In genomic region chr11:13287026-13287425, GRCh38 we compare ENCODE assay signal across 18 cellular contexts. TPM values are rescaled to one million over a fixed set of nuclear protein-coding genes. Genes with fewer than 3 reads are reported as not detected.
DNase-seq lines count a peak whose midpoint lies in the region; ATAC-seq, FAIRE-seq and TF ChIP-seq lines count a peak whose summit lies in the region.
"Had no signal": no experiment of that assay in that cellular context is flagged by ENCODE, and none has a peak within 500 bp of the region (broad histone marks: within the 10 kb centered on the region; RNA-seq: fewer than 3 reads in every experiment).

No MANE protein-coding gene starts in this region.

- peaks cover 39% of the 10 kb centered on the region for H3K36me3 Mint-ChIP-seq in activated CD8-positive, alpha-beta memory T cell treated with anti-CD3 and anti-CD28 coated beads, Interleukin-2, amount 10 ng/mL, durations not matched to agents 7 days and 5 days
- H3K36me3 Mint-ChIP-seq: brain had no signal

- in situ Hi-C loops in K562 (cut with MboI), result no loop called here

- H2AFZ ChIP-seq in K562 (ENCODE audit: low read depth, low read length), result no peak overlapping the region

- peak; percentile 85 for ATAC-seq in activated CD8-positive, alpha-beta memory T cell treated with anti-CD3 and anti-CD28 coated beads, Interleukin-2, amount 10 ng/mL, durations not matched to agents 7 days and 5 days
- ATAC-seq in K562 (no peak), HG02642 (IDR thresholded peaks at IDR 0.05; ENCODE audit: poor library complexity, unreplicated experiment) (no peak), HG02678 (IDR thresholded peaks at IDR 0.05; ENCODE audit: unreplicated experiment) (no peak)

- CTCF ChIA-PET in activated CD8-positive, alpha-beta memory T cell treated with anti-CD3 and anti-CD28 coated beads, Interleukin-2, amount 10 ng/mL, durations not matched to agents 7 days and 5 days (lab: Charles Lee), result interaction anchor here (1.3 to 7.4 kb wide), 6 partner anchors 8 to 50 kb away, joined by 3 to 63 read pairs (median 8); no protein-coding TSS in a partner anchor
- CTCF ChIA-PET in K562 (lab: Yijun Ruan, JAX; ENCODE audit: low intra/inter-chr PET ratio), result no interaction called here

- no peaks in the 10 kb centered on the region for H3K9me3 Mint-ChIP-seq in activated CD8-positive, alpha-beta memory T cell treated with anti-CD3 and anti-CD28 coated beads, Interleukin-2, amount 10 ng/mL, durations not matched to agents 7 days and 5 days (ENCODE audit: low read depth)
- H3K9me3 Mint-ChIP-seq: brain had no signal

- no peak overlapping the region for H3K27ac ChIP-seq in K562 (ENCODE audit: extremely low read depth, low read depth, low read length)
- H3K27ac ChIP-seq: HL-60, ovary had no signal

- H3K9me3 ChIP-seq in K562 (replicated peaks; ENCODE audit: control insufficient read depth, insufficient read depth, low read depth, low read length), result no peaks in the 10 kb centered on the region
- H3K9me3 ChIP-seq: ovary, SK-N-SH had no signal

- peaks cover 0 to 3% of the 10 kb centered on the region in 2 experiments; a peak in 2 of 5 replicates for H3K27me3 ChIP-seq in K562 (ENCODE audit: control insufficient read depth in 2 of 2, insufficient read depth in 2 of 2, low read length in 2 of 2)
- H3K27me3 ChIP-seq: ovary had no signal

- H3K4me3 Mint-ChIP-seq in activated CD8-positive, alpha-beta memory T cell treated with anti-CD3 and anti-CD28 coated beads, Interleukin-2, amount 10 ng/mL, durations not matched to agents 7 days and 5 days, result peak overlapping the region; percentile 29
- H3K4me3 Mint-ChIP-seq: brain had no signal

- BruUV-seq in K562 (replicated peaks; lab: Mats Ljungman, UMichigan), result no TSS peak

- H3K4me2 ChIP-seq in K562 (ENCODE audit: insufficient read depth, low read length), result no peak overlapping the region
- H3K4me2 ChIP-seq: smooth muscle cell had no signal

- TF ChIP-seq EP300 in K562 (IDR thresholded peaks at IDR 0.05; ENCODE audit: low read length), result no peak

- no peaks in the 10 kb centered on the region for H3K9me1 ChIP-seq in K562 (ENCODE audit: control insufficient read depth, insufficient read depth, low read length)

- H3K27ac Mint-ChIP-seq in activated CD8-positive, alpha-beta memory T cell treated with anti-CD3 and anti-CD28 coated beads, Interleukin-2, amount 10 ng/mL, durations not matched to agents 7 days and 5 days, result peak overlapping the region; percentile 82
- H3K27ac Mint-ChIP-seq: brain had no signal

- no peak overlapping the region for H3K9ac ChIP-seq in K562 (ENCODE audit: insufficient read depth in 1 of 2, low read depth in 2 of 2, low read length in 2 of 2)
- H3K9ac ChIP-seq: SK-N-SH had no signal

- intact Hi-C loops in K562 (cut with micrococcal nuclease), result no loop called here

- no peak for FAIRE-seq in K562 (lab: Jason Lieb, UNC)
- FAIRE-seq: D721Med had no signal

- no peak for TF ChIP-seq POLR2A in K562 (conservative IDR thresholded peaks at IDR 0.05)

- POLR2A ChIA-PET in K562 (lab: Yijun Ruan, JAX), result interaction anchor here (0.7 kb wide), 1 partner anchor 628 kb away, joined by 3 read pairs; no protein-coding TSS in a partner anchor

- H3K4me1 Mint-ChIP-seq in activated CD8-positive, alpha-beta memory T cell treated with anti-CD3 and anti-CD28 coated beads, Interleukin-2, amount 10 ng/mL, durations not matched to agents 7 days and 5 days, result peaks cover 93% of the 10 kb centered on the region

- H4K20me1 ChIP-seq in K562 (replicated peaks; ENCODE audit: control insufficient read depth, insufficient read depth, low read length), result no peaks in the 10 kb centered on the region; the same call in 1 of the 2 replicates

- no peak for TF ChIP-seq CTCF in K562 (IDR thresholded peaks at IDR 0.05 in 2 of 3, conservative IDR thresholded peaks at IDR 0.05 in 1 of 3; ENCODE audit: insufficient read depth in 2 of 3, low read depth in 1 of 3, low read length in 3 of 3)

- WGBS in K562 (ENCODE audit: insufficient coverage, low coverage, missing lambda C conversion rate), result 0% methylated on average over 3 of the region's 3 CpGs

- H3K4me3 ChIP-seq in K562, result no peak overlapping the region
- H3K4me3 ChIP-seq: ovary, smooth muscle cell had no signal

- peak; percentile 74 for DNase-seq in activated CD8-positive, alpha-beta memory T cell treated with anti-CD3 and anti-CD28 coated beads, Interleukin-2, amount 10 ng/mL, durations not matched to agents 7 days and 5 days
- no peak for DNase-seq in activated CD8-positive, alpha-beta memory T cell treated with anti-CD3 and anti-CD28 coated beads, Interleukin-2, amount 50 U/mL, for 48 hours
- DNase-seq in OCI-M1 (lab: John Stamatoyannopoulos, UW) (peak; percentile 9), K562 (ENCODE audit: extremely low read depth in 1 of 4, low spot score in 3 of 4) (no peak), NCI-H2081 (lab: John Stamatoyannopoulos, UW) (no peak)
- peak; percentile 51 for DNase-seq in stimulated activated CD4-positive, alpha-beta T cell treated with anti-CD3 and anti-CD28 coated beads, Interleukin-4, amount 100 ng/mL, for 24 hours
- DNase-seq: GF-D8, NCI-H1436 treated with DMSO at 0.1 percent for 48 hours, NCI-H446, ovary, SK-N-SH, trophoblast cell had no signal

- no peaks in the 10 kb centered on the region for H3K36me3 ChIP-seq in K562 (ENCODE audit: control insufficient read depth, insufficient read depth, low read length)
- H3K36me3 ChIP-seq: ovary had no signal

- H3K79me2 ChIP-seq in K562 (ENCODE audit: control insufficient read depth, insufficient read depth, low read length), result no peaks in the 10 kb centered on the region

- no peak for TF ChIP-seq RAD21 in K562 (CRISPR knock-in tag; conservative IDR thresholded peaks at IDR 0.05 in 1 of 2, IDR thresholded peaks at IDR 0.05 in 1 of 2)

- no peaks in the 10 kb centered on the region for H3K4me1 ChIP-seq in K562 (replicated peaks in 1 of 2; ENCODE audit: control insufficient read depth in 2 of 2, insufficient read depth in 2 of 2, low read length in 2 of 2)

- H3K27me3 Mint-ChIP-seq in activated CD8-positive, alpha-beta memory T cell treated with anti-CD3 and anti-CD28 coated beads, Interleukin-2, amount 10 ng/mL, durations not matched to agents 7 days and 5 days, result no peaks in the 10 kb centered on the region

TF ChIP-seq in K562, 482 proteins besides CTCF, POLR2A, EP300 and RAD21:
- no peak for TF ChIP-seq HDAC3 (IDR thresholded peaks at IDR 0.05; ENCODE audit: borderline replicate concordance, partially characterized antibody)
- no peak for TF ChIP-seq TCF3 (CRISPR knock-in tag; IDR thresholded peaks at IDR 0.05)
- TF ChIP-seq NFE2 (IDR thresholded peaks at IDR 0.05; ENCODE audit: low read depth), result peak; percentile 35
- no peak for TF ChIP-seq ESRRB (CRISPR knock-in tag; IDR thresholded peaks at IDR 0.05; ENCODE audit: borderline replicate concordance)

RNA-seq across cellular contexts. Expression of gene BMAL1, which starts 9.4 kb away (rescaled TPM):
- 10 to 100 TPM; 56.8 to 81.8 TPM for total RNA-seq in activated CD8-positive, alpha-beta memory T cell treated with anti-CD3 and anti-CD28 coated beads, Interleukin-2, amount 10 ng/mL, durations not matched to agents 7 days and 5 days
- total RNA-seq in K562 (2011; cell fraction: chromatin; rRNA removed; ENCODE audit: low replicate concordance), result 1.2 and 2.3 TPM in 2 replicates
- 0.83 and 1.1 TPM in 2 replicates for total RNA-seq in K562 (2011; cell fraction: nucleolus; rRNA removed)
- total RNA-seq in K562 (2011; cell fraction: nucleoplasm; rRNA removed), result 1.3 and 2.4 TPM in 2 replicates
- total RNA-seq in K562 (2014; rRNA removed), result 0.57 and 2.4 TPM in 2 replicates
- 1.5 and 2.6 TPM in 2 replicates for total RNA-seq in K562 (2014; rRNA removed; fragmentation: Illumina TruSeq; extraction: Trizol)
- total RNA-seq in K562 (2015; rRNA removed; fragmentation: Illumina TruSeq; extraction: Trizol), result 0.54 and 0.64 TPM in 2 replicates
- total RNA-seq in K562 (2021), result 0.64 and 2.1 TPM in 2 replicates
- 0.40 and 0.45 TPM in 2 replicates for polyA plus RNA-seq in K562 (2011; rRNA removed)
- polyA plus RNA-seq in K562 (2011; cell fraction: cytosol; rRNA removed), result 0.21 and 0.40 TPM in 2 replicates
- polyA plus RNA-seq in K562 (2011; cell fraction: nucleus; rRNA removed), result 0.65 and 1.0 TPM in 2 replicates
- polyA plus RNA-seq in K562 (2012), result 0.83 and 2.1 TPM in 2 replicates
- polyA plus RNA-seq in K562 (2014; fragmentation: Illumina TruSeq; extraction: Trizol), result 1.0 and 1.1 TPM in 2 replicates
- under 1 TPM; 0.14 to 0.24 TPM for polyA plus RNA-seq in K562 (2014; fragmentation: Nextera tagmentation; extraction: Ambion mirVana)
- polyA plus RNA-seq in K562 (2014; rRNA removed), result 1.1 and 4.4 TPM in 2 replicates
- 0.24 and 0.25 TPM in 2 replicates for polyA minus RNA-seq in K562 (2011; rRNA and poly(A)+ RNA removed)
- polyA minus RNA-seq in K562 (2011; cell fraction: cytosol; rRNA and poly(A)+ RNA removed), result not detected in 2 replicates
- polyA minus RNA-seq in K562 (2011; cell fraction: nucleus; rRNA and poly(A)+ RNA removed), result 0.54 and 0.89 TPM in 2 replicates

Comparison
In these comparisons a context has a peak if more than half of its experiments do, and no peak if none do; other contexts are left out.
1. DNase-seq: peak in activated CD8-positive, alpha-beta memory T cell treated with anti-CD3 and anti-CD28 coated beads, Interleukin-2, amount 10 ng/mL, durations not matched to agents 7 days and 5 days (single experiment), OCI-M1 (single experiment) and stimulated activated CD4-positive, alpha-beta T cell treated with anti-CD3 and anti-CD28 coated beads, Interleukin-4, amount 100 ng/mL, for 24 hours (single experiment); none in activated CD8-positive, alpha-beta memory T cell treated with anti-CD3 and anti-CD28 coated beads, Interleukin-2, amount 50 U/mL, for 48 hours (single experiment), K562 (0 of 4) and NCI-H2081 (0 of 2).
2. RNA of gene BMAL1, which starts 9.4 kb away (total RNA-seq): 56.8 to 81.8 TPM in activated CD8-positive, alpha-beta memory T cell treated with anti-CD3 and anti-CD28 coated beads, Interleukin-2, amount 10 ng/mL, durations not matched to agents 7 days and 5 days; 0.54 to 2.6 TPM in K562; every median in the first group is over 10 times any median in the second.